In the genomic region with DNA sequence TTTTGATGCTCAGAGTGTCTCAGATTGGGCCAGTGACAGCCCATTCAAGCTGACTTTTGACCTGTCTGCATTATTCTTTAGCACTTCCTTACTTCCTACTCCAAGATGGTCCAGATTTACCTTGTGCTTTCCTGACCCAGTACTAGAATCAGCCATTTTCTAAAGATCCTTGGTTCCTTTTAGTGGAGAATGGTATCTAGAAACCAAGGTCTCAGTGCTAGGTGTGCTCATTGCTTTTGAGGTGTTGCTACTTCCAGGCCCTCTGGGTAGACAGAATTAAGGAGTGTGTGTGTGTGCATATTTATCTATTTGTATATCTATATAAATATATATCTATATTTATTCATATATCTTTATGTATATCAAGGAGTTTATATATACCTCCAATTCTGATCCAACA, we compare ENCODE assay signal across 12 cellular contexts.
DNase-seq lines count a peak whose midpoint lies in the region; ATAC-seq and TF ChIP-seq lines count a peak whose summit lies in the region.
"Had no signal": no experiment of that assay in that cellular context is flagged by ENCODE, and none has a peak within 500 bp of the region (broad histone marks: within the 10 kb centered on the region; RNA-seq: fewer than 3 reads in every experiment).

No MANE protein-coding gene starts in this region.

- intact Hi-C loops in activated CD8-positive, alpha-beta T cell treated with anti-CD3 and anti-CD28 coated beads for 36 hours (cut with micrococcal nuclease): loop anchor here (2.0 to 5.0 kb wide), 2 partner anchors 67 to 275 kb away; a partner anchor contains a TSS

- no peaks in the 10 kb centered on the region for H3K79me2 ChIP-seq in smooth muscle cell (ENCODE audit: low read depth)

- H3K9me3 Mint-ChIP-seq in activated CD8-positive, alpha-beta T cell treated with anti-CD3 and anti-CD28 coated beads for 36 hours: peaks cover 7% of the 10 kb centered on the region
- peaks cover 6% of the 10 kb centered on the region for H3K9me3 Mint-ChIP-seq in activated CD8-positive, alpha-beta T cell treated with anti-CD3 and anti-CD28 coated beads, Interleukin-2, amount 10 ng/mL, durations not matched to agents 7 days and 5 days (ENCODE audit: insufficient read depth)
- H3K9me3 Mint-ChIP-seq in glutamatergic neuron (ENCODE audit: unreplicated experiment): peaks cover 18% of the 10 kb centered on the region

- no peak for DNase-seq in activated CD8-positive, alpha-beta T cell treated with anti-CD3 and anti-CD28 coated beads for 36 hours
- DNase-seq in activated CD8-positive, alpha-beta T cell treated with anti-CD3 and anti-CD28 coated beads, Interleukin-2, amount 10 ng/mL, durations not matched to agents 7 days and 5 days: no peak
- DNase-seq in OCI-M1 (lab: John Stamatoyannopoulos, UW): peak; percentile 52
- no peak for DNase-seq in glutamatergic neuron
- no peak for DNase-seq in smooth muscle cell (lab: John Stamatoyannopoulos, UW; ENCODE audit: unreplicated experiment)
- no peak for DNase-seq in NCI-H524 (lab: John Stamatoyannopoulos, UW)
- DNase-seq: kidney; psoas muscle; stimulated activated CD4-positive, alpha-beta T cell treated with anti-CD3 and anti-CD28 coated beads, Interleukin-15, amount 100 ng/mL, for 24 hours had no signal

- no peak overlapping the region for H3K9ac ChIP-seq in smooth muscle cell (ENCODE audit: low read depth)

- peak overlapping the region; percentile 77 for H3K27ac ChIP-seq in smooth muscle cell (ENCODE audit: low read depth)

- H3K27me3 Mint-ChIP-seq in activated CD8-positive, alpha-beta T cell treated with anti-CD3 and anti-CD28 coated beads for 36 hours: peaks cover 2% of the 10 kb centered on the region
- peaks cover 2% of the 10 kb centered on the region for H3K27me3 Mint-ChIP-seq in activated CD8-positive, alpha-beta T cell treated with anti-CD3 and anti-CD28 coated beads, Interleukin-2, amount 10 ng/mL, durations not matched to agents 7 days and 5 days (ENCODE audit: low read depth)
- H3K27me3 Mint-ChIP-seq in glutamatergic neuron (ENCODE audit: unreplicated experiment): peaks cover 21% of the 10 kb centered on the region

- H3K27me3 ChIP-seq in smooth muscle cell (ENCODE audit: low read depth): no peaks in the 10 kb centered on the region

- H3K4me3 Mint-ChIP-seq in activated CD8-positive, alpha-beta T cell treated with anti-CD3 and anti-CD28 coated beads for 36 hours: peak overlapping the region; percentile 81
- no peak overlapping the region for H3K4me3 Mint-ChIP-seq in activated CD8-positive, alpha-beta T cell treated with anti-CD3 and anti-CD28 coated beads, Interleukin-2, amount 10 ng/mL, durations not matched to agents 7 days and 5 days
- H3K4me3 Mint-ChIP-seq in glutamatergic neuron (ENCODE audit: unreplicated experiment): peak overlapping the region; percentile 2

- no peaks in the 10 kb centered on the region for H3K4me1 ChIP-seq in smooth muscle cell (ENCODE audit: low read depth)

- no peaks in the 10 kb centered on the region for H4K20me1 ChIP-seq in smooth muscle cell (ENCODE audit: low read depth)

- no peak overlapping the region for H3K4me2 ChIP-seq in smooth muscle cell

- H3K27ac Mint-ChIP-seq in activated CD8-positive, alpha-beta T cell treated with anti-CD3 and anti-CD28 coated beads for 36 hours: peak overlapping the region; percentile 11
- H3K27ac Mint-ChIP-seq in activated CD8-positive, alpha-beta T cell treated with anti-CD3 and anti-CD28 coated beads, Interleukin-2, amount 10 ng/mL, durations not matched to agents 7 days and 5 days: no peak overlapping the region
- H3K27ac Mint-ChIP-seq in glutamatergic neuron (ENCODE audit: unreplicated experiment): no peak overlapping the region

- no peak for ATAC-seq in activated CD8-positive, alpha-beta T cell treated with anti-CD3 and anti-CD28 coated beads for 36 hours
- no peak for ATAC-seq in activated CD8-positive, alpha-beta T cell treated with anti-CD3 and anti-CD28 coated beads, Interleukin-2, amount 10 ng/mL, durations not matched to agents 7 days and 5 days
- ATAC-seq in HG02870 (IDR thresholded peaks at IDR 0.05; ENCODE audit: unreplicated experiment): no peak
- no peak for ATAC-seq in GM18858 (IDR thresholded peaks at IDR 0.05; ENCODE audit: unreplicated experiment)
- ATAC-seq: activated CD4-positive, alpha-beta T cell treated with anti-CD3 and anti-CD28 coated beads for 36 hours; psoas muscle had no signal

- H3K36me3 ChIP-seq in smooth muscle cell (ENCODE audit: low read depth): no peaks in the 10 kb centered on the region

- CTCF ChIA-PET in activated CD8-positive, alpha-beta T cell treated with anti-CD3 and anti-CD28 coated beads for 36 hours (lab: Charles Lee): interaction anchor here (0.7 to 6.0 kb wide), 23 partner anchors 8 to 642 kb away, joined by 3 to 44 read pairs (median 4); a partner anchor contains a TSS
- CTCF ChIA-PET in activated CD8-positive, alpha-beta T cell treated with anti-CD3 and anti-CD28 coated beads, Interleukin-2, amount 10 ng/mL, durations not matched to agents 7 days and 5 days (lab: Charles Lee): interaction anchor here (0.9 to 5.2 kb wide), 13 partner anchors 20 to 277 kb away, joined by 3 to 36 read pairs (median 5); a partner anchor contains a TSS

- TF ChIP-seq CTCF in activated CD8-positive, alpha-beta T cell treated with anti-CD3 and anti-CD28 coated beads for 36 hours (IDR thresholded peaks at IDR 0.05): no peak
- no peak for TF ChIP-seq CTCF in glutamatergic neuron (IDR thresholded peaks at IDR 0.05; ENCODE audit: partially characterized antibody, unreplicated experiment)
- no peak for TF ChIP-seq CTCF in smooth muscle cell (IDR thresholded peaks at IDR 0.05; ENCODE audit: borderline replicate concordance, insufficient read depth, poor library complexity, severe bottlenecking)

- peaks cover 2% of the 10 kb centered on the region for H3K36me3 Mint-ChIP-seq in activated CD8-positive, alpha-beta T cell treated with anti-CD3 and anti-CD28 coated beads for 36 hours (ENCODE audit: low read depth)
- H3K36me3 Mint-ChIP-seq in activated CD8-positive, alpha-beta T cell treated with anti-CD3 and anti-CD28 coated beads, Interleukin-2, amount 10 ng/mL, durations not matched to agents 7 days and 5 days (ENCODE audit: low read depth): peaks cover 10% of the 10 kb centered on the region
- peaks cover 4% of the 10 kb centered on the region for H3K36me3 Mint-ChIP-seq in glutamatergic neuron (ENCODE audit: unreplicated experiment)

- H3K4me1 Mint-ChIP-seq in activated CD8-positive, alpha-beta T cell treated with anti-CD3 and anti-CD28 coated beads for 36 hours (ENCODE audit: low read depth): peaks cover 34% of the 10 kb centered on the region
- H3K4me1 Mint-ChIP-seq in activated CD8-positive, alpha-beta T cell treated with anti-CD3 and anti-CD28 coated beads, Interleukin-2, amount 10 ng/mL, durations not matched to agents 7 days and 5 days (ENCODE audit: low read depth): peaks cover 32% of the 10 kb centered on the region
- H3K4me1 Mint-ChIP-seq in glutamatergic neuron (ENCODE audit: low read depth, unreplicated experiment): peaks cover 5% of the 10 kb centered on the region

- H2AFZ ChIP-seq in smooth muscle cell (ENCODE audit: low read depth): peak overlapping the region; percentile 76

- H3K9me3 ChIP-seq in smooth muscle cell (replicated peaks; ENCODE audit: low read depth): no peaks in the 10 kb centered on the region

- H3K4me3 ChIP-seq in smooth muscle cell: peak overlapping the region; percentile 62

- POLR2A ChIA-PET in activated CD8-positive, alpha-beta T cell treated with anti-CD3 and anti-CD28 coated beads for 36 hours (lab: Charles Lee): interaction anchor here (0.7 to 2.0 kb wide), 3 partner anchors 38 to 122 kb away, joined by 3 to 6 read pairs (median 5); a partner anchor contains a TSS
- POLR2A ChIA-PET in activated CD8-positive, alpha-beta T cell treated with anti-CD3 and anti-CD28 coated beads, Interleukin-2, amount 10 ng/mL, durations not matched to agents 7 days and 5 days (lab: Charles Lee): interaction anchor here (1.1 kb wide), 1 partner anchor 264 kb away, joined by 3 read pairs; no protein-coding TSS in a partner anchor

- peaks cover 6% of the 10 kb centered on the region for H3F3A ChIP-seq in smooth muscle cell (ENCODE audit: low read depth)
